ENCODE assay signal across 12 cellular contexts in the genomic region with DNA sequence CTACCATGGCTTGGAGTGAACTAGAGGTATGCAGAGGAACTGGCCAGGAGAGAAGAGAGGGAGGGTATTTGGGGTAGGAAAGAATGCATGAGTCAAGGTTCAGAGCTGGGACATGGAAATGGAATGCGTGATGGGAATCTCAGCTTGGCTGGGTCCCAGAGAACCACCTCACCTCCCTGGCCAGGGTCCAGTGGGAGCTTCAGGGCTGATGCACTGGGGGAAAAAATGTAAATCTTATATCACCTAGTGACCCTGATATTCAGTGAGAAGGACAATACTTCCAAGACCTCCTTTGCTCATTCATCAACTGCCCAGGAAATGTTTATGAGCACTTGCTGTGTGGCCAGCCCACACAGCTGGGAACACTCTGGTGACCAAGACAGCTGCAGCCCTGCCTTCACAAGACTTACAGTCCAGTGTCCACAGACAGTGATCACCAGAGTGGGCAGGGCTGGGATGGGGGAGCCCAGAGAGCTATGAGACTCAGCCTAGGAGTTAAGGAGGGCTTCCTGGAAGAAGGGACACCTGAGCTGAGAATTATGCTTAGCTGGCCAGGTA. TPM values are rescaled to one million over a fixed set of nuclear protein-coding genes. Genes with fewer than 3 reads are reported as not detected.
DNase-seq lines count a peak whose midpoint lies in the region; ATAC-seq lines count a peak whose summit lies in the region.
"Had no signal": no experiment of that assay in that cellular context is flagged by ENCODE, and none has a peak within 500 bp of the region (broad histone marks: within the 10 kb centered on the region; RNA-seq: fewer than 3 reads in every experiment).

No MANE protein-coding gene starts in this region.

- no peak for ATAC-seq in HG03139 (IDR thresholded peaks at IDR 0.05; ENCODE audit: unreplicated experiment)

- H3K27ac ChIP-seq in trophoblast cell (ENCODE audit: low read depth, low read length), result peak overlapping the region; percentile 39
- H3K27ac ChIP-seq in substantia nigra (ENCODE audit: low read depth, low read length, poor library complexity, severe bottlenecking), result no peak overlapping the region

- no peak overlapping the region for H3K4me2 ChIP-seq in trophoblast cell (ENCODE audit: low read length)

- H2AFZ ChIP-seq in trophoblast cell (ENCODE audit: insufficient read depth, low read length, poor library complexity), result no peak overlapping the region

- peaks cover 1% of the 10 kb centered on the region for H3K9me3 ChIP-seq in trophoblast cell (ENCODE audit: insufficient read depth, low read depth, low read length)

- H2AK5ac ChIP-seq in trophoblast cell (ENCODE audit: low read length), result no peak overlapping the region

- H3K27me3 ChIP-seq in trophoblast cell (ENCODE audit: insufficient read depth, low read length), result no peaks in the 10 kb centered on the region

- H4K12ac ChIP-seq in trophoblast cell (ENCODE audit: low read depth, low read length), result no peak overlapping the region

- WGBS in trophoblast cell (ENCODE audit: extremely low coverage, insufficient coverage, insufficient read length), result no CpG with 5 or more reads among the region's 1 CpG

- H3K23ac ChIP-seq in trophoblast cell (ENCODE audit: low read length), result no peak overlapping the region

- H3K79me2 ChIP-seq in trophoblast cell (ENCODE audit: control insufficient read depth, insufficient read depth, low read length, poor library complexity), result no peaks in the 10 kb centered on the region

- no peak overlapping the region for H3K9ac ChIP-seq in trophoblast cell (ENCODE audit: low read length)

- no peak overlapping the region for H3K14ac ChIP-seq in trophoblast cell (ENCODE audit: low read length)

- H4K8ac ChIP-seq in trophoblast cell (ENCODE audit: low read depth, low read length), result no peak overlapping the region

- DNase-seq in GM03348 (ENCODE audit: low spot score), result peak; percentile 88
- peak; percentile 71 to 85 for DNase-seq in SW 1271 (lab: John Stamatoyannopoulos, UW)
- DNase-seq in fibroblast of peridontal ligament (ENCODE audit: extremely low read depth), result peak; percentile 90
- peak; percentile 90 to 91 for DNase-seq in trophoblast cell
- DNase-seq in activated naive CD4-positive, alpha-beta T cell treated with anti-CD3 and anti-CD28 coated beads, Interleukin-2, amount 50 U/mL, for 16 hours, result no peak
- DNase-seq in cerebellum (ENCODE audit: low spot score), result no peak
- DNase-seq in substantia nigra (lab: John Stamatoyannopoulos, UW), result no peak
- DNase-seq: DND-41; foreskin melanocyte; stimulated activated CD4-positive, alpha-beta T cell treated with anti-CD3 and anti-CD28 coated beads, Interleukin-4, amount 100 ng/mL, for 4 hours had no signal

- no peak overlapping the region for H2BK12ac ChIP-seq in trophoblast cell (ENCODE audit: low read length)

- H3K79me1 ChIP-seq in trophoblast cell (ENCODE audit: low read length), result peaks cover 2% of the 10 kb centered on the region

- H2BK5ac ChIP-seq in trophoblast cell (ENCODE audit: low read depth, low read length, poor library complexity), result no peak overlapping the region

- H3K4me1 ChIP-seq in trophoblast cell (ENCODE audit: control insufficient read depth in 1 of 2, insufficient read depth in 2 of 2, low read length in 2 of 2), result peaks cover 3 to 9% of the 10 kb centered on the region in 2 experiments

- H3K4me3 ChIP-seq in trophoblast cell (ENCODE audit: low read depth, low read length), result no peak overlapping the region

- no peaks in the 10 kb centered on the region for H3K36me3 ChIP-seq in trophoblast cell (ENCODE audit: control insufficient read depth in 1 of 2, insufficient read depth in 2 of 2, low read length in 2 of 2)

- H3K18ac ChIP-seq in trophoblast cell (ENCODE audit: low read length), result no peak overlapping the region

- no peak overlapping the region for H2BK120ac ChIP-seq in trophoblast cell (ENCODE audit: insufficient read depth, low read length, poor library complexity)

- no peak overlapping the region for H4K91ac ChIP-seq in trophoblast cell (ENCODE audit: low read depth, low read length)

- no peak overlapping the region for H3K4ac ChIP-seq in trophoblast cell (ENCODE audit: low read depth, low read length)

RNA-seq across cellular contexts. Expression of gene IGSF23, which starts 12.8 kb away (rescaled TPM):
- polyA plus RNA-seq in trophoblast cell (2013), result 0.08 and 0.12 TPM in 2 replicates
- not detected for total RNA-seq in cerebellum
- total RNA-seq: urinary bladder had no signal
- polyA plus RNA-seq: urinary bladder had no signal

RNA-seq across cellular contexts. Expression of gene PVR, which starts 17.6 kb away (rescaled TPM):
- 20.8 and 23.7 TPM in 2 replicates for polyA plus RNA-seq in trophoblast cell (2013)
- 15.9 TPM for total RNA-seq in cerebellum

RNA-seq across cellular contexts. Expression of gene CEACAM19, which starts 45.1 kb away (rescaled TPM):
- polyA plus RNA-seq in trophoblast cell (2013), result 1.6 and 1.7 TPM in 2 replicates
- 1.8 TPM for total RNA-seq in cerebellum

Comparison
In these comparisons a context has a peak if more than half of its experiments do, and no peak if none do; other contexts are left out.
1. DNase-seq: peak in GM03348 (single experiment), SW 1271 (2 of 2), fibroblast of peridontal ligament (single experiment) and trophoblast cell (2 of 2); none in activated naive CD4-positive, alpha-beta T cell treated with anti-CD3 and anti-CD28 coated beads, Interleukin-2, amount 50 U/mL, for 16 hours (single experiment), cerebellum (single experiment) and substantia nigra (0 of 49).